ENCODE assay signal across 9 cellular contexts in the genomic region with DNA sequence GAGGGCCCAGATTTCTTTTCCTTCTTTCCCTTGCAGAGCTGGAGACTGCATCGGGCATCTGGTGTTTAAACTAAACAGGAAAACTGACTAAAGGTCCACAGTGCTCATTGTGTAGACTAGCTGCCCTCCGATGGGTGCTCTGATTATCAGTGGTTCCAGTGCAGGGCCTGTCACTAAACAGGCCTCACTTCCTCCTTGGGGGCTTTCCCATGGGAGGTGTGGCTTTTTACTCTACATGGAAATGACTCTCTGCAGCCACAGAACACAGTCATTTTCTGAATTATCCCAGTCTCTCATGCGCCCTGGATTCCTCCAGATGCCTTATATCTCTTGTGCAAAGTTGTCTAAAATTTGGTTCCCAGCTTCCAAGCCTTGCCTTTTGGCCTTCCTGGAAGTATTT.
A peak's percentile ranks its signal among the peaks of the same experiment; 100 is the strongest.
DNase-seq lines count a peak whose midpoint lies in the region; ATAC-seq and TF ChIP-seq lines count a peak whose summit lies in the region.
"Had no signal": no experiment of that assay in that cellular context is flagged by ENCODE, and none has a peak within 500 bp of the region (broad histone marks: within the 10 kb centered on the region; RNA-seq: fewer than 3 reads in every experiment).

No MANE protein-coding gene starts in this region.

- 28 to 38% methylated on average over 3 of the region's 3 CpGs for WGBS in body of pancreas, 2 donors
- 20 to 35% (median 31%) methylated on average over 3 of the region's 3 CpGs for WGBS in stomach, 5 donors

- peaks cover 35% of the 10 kb centered on the region for H3K36me3 ChIP-seq in left ventricle myocardium inferior
- H3K36me3 ChIP-seq in body of pancreas (replicated peaks in 1 of 2; ENCODE audit: insufficient read depth in 1 of 2, low read depth in 2 of 2), result no peaks in the 10 kb centered on the region
- peaks cover 4 to 43% (median 37%) of the 10 kb centered on the region in 4 donors for H3K36me3 ChIP-seq in stomach
- H3K36me3 ChIP-seq in breast epithelium, result no peaks in the 10 kb centered on the region
- no peaks in the 10 kb centered on the region for H3K36me3 ChIP-seq in effector memory CD4-positive, alpha-beta T cell (ENCODE audit: control insufficient read depth, insufficient read depth, low read length)

- DNase-seq in Right ventricle myocardium superior (no peak), left ventricle myocardium inferior (no peak), body of pancreas (peak in 1 of 4 donors; percentile 40), stomach (peak; percentile 26), breast epithelium (ENCODE audit: low spot score in 2 of 2) (no peak)
- no peak for DNase-seq in naive thymus-derived CD8-positive, alpha-beta T cell
- DNase-seq in effector memory CD4-positive, alpha-beta T cell, result no peak
- DNase-seq: CD4-positive, CD25-positive, alpha-beta regulatory T cell had no signal

- TF ChIP-seq EP300 in stomach (IDR thresholded peaks at IDR 0.05), result no peak

- TF ChIP-seq POLR2A in body of pancreas (IDR thresholded peaks at IDR 0.05) (no peak), stomach (IDR thresholded peaks at IDR 0.05) (no peak), breast epithelium (IDR thresholded peaks at IDR 0.05) (no peak)

- H3K9me3 ChIP-seq in left ventricle myocardium inferior (replicated peaks) (no peaks in the 10 kb centered on the region), body of pancreas (no peaks in the 10 kb centered on the region), stomach (no peaks in the 10 kb centered on the region), breast epithelium (no peaks in the 10 kb centered on the region)
- no peaks in the 10 kb centered on the region for H3K9me3 ChIP-seq in effector memory CD4-positive, alpha-beta T cell (ENCODE audit: control insufficient read depth, low read length)

- POLR2A ChIA-PET in naive thymus-derived CD8-positive, alpha-beta T cell (lab: Charles Lee), result interaction anchor here (0.7 kb wide), 1 partner anchor 525 kb away, joined by 3 read pairs; no protein-coding TSS in a partner anchor

- no peak overlapping the region for H3K4me3 ChIP-seq in left ventricle myocardium inferior
- H3K4me3 ChIP-seq in body of pancreas, result no peak overlapping the region
- H3K4me3 ChIP-seq in stomach, result no peak overlapping the region
- H3K4me3 ChIP-seq in breast epithelium, result no peak overlapping the region
- H3K4me3 ChIP-seq in effector memory CD4-positive, alpha-beta T cell (ENCODE audit: insufficient read depth, low read depth, low read length, poor library complexity, severe bottlenecking), result no peak overlapping the region

- H3K36me3 Mint-ChIP-seq in naive thymus-derived CD8-positive, alpha-beta T cell, result no peaks in the 10 kb centered on the region
- H3K36me3 Mint-ChIP-seq: CD4-positive, CD25-positive, alpha-beta regulatory T cell had no signal

- peaks cover 0 to 26% (median 0%) of the 10 kb centered on the region in 4 donors for H3K4me1 Mint-ChIP-seq in naive thymus-derived CD8-positive, alpha-beta T cell
- H3K4me1 Mint-ChIP-seq: CD4-positive, CD25-positive, alpha-beta regulatory T cell had no signal

- H3K9me3 Mint-ChIP-seq in naive thymus-derived CD8-positive, alpha-beta T cell, result no peaks in the 10 kb centered on the region

- no peak for TF ChIP-seq CTCF in left ventricle myocardium inferior (IDR thresholded peaks at IDR 0.05; ENCODE audit: borderline replicate concordance)
- no peak for TF ChIP-seq CTCF in body of pancreas (IDR thresholded peaks at IDR 0.05)
- no peak for TF ChIP-seq CTCF in stomach (IDR thresholded peaks at IDR 0.05)
- TF ChIP-seq CTCF in breast epithelium (IDR thresholded peaks at IDR 0.05), result no peak

- H3K27ac ChIP-seq in left ventricle myocardium inferior (replicated peaks), result no peak overlapping the region
- H3K27ac ChIP-seq in body of pancreas, result peak overlapping the region in 1 of 4 donors; percentile 36
- peak overlapping the region in 3 of 5 donors; percentile 36 to 68 (median 42) for H3K27ac ChIP-seq in stomach
- no peak overlapping the region for H3K27ac ChIP-seq in breast epithelium
- H3K27ac ChIP-seq in effector memory CD4-positive, alpha-beta T cell (ENCODE audit: insufficient read depth, low read length, poor library complexity, severe bottlenecking), result no peak overlapping the region

- H3K27me3 ChIP-seq in left ventricle myocardium inferior (ENCODE audit: low read depth) (no peaks in the 10 kb centered on the region), body of pancreas (no peaks in the 10 kb centered on the region), stomach (no peaks in the 10 kb centered on the region), breast epithelium (no peaks in the 10 kb centered on the region)
- H3K27me3 ChIP-seq in effector memory CD4-positive, alpha-beta T cell (replicated peaks; ENCODE audit: control insufficient read depth, insufficient read depth, low read length, poor library complexity, severe bottlenecking), result no peaks in the 10 kb centered on the region

- peaks cover 32% of the 10 kb centered on the region for H3K4me1 ChIP-seq in left ventricle myocardium inferior
- peaks cover 38% of the 10 kb centered on the region for H3K4me1 ChIP-seq in body of pancreas
- peaks cover 15 to 31% (median 21%) of the 10 kb centered on the region in 4 donors for H3K4me1 ChIP-seq in stomach
- no peaks in the 10 kb centered on the region for H3K4me1 ChIP-seq in breast epithelium
- H3K4me1 ChIP-seq in effector memory CD4-positive, alpha-beta T cell (ENCODE audit: control insufficient read depth, insufficient read depth, low read length, poor library complexity, severe bottlenecking), result no peaks in the 10 kb centered on the region

- no peak overlapping the region for H3K27ac Mint-ChIP-seq in naive thymus-derived CD8-positive, alpha-beta T cell
- H3K27ac Mint-ChIP-seq: CD4-positive, CD25-positive, alpha-beta regulatory T cell had no signal

- intact Hi-C loops in Right ventricle myocardium superior (cut with DNase I), result no loop called here
- intact Hi-C loops in left ventricle myocardium inferior (cut with micrococcal nuclease), result no loop called here
- intact Hi-C loops in body of pancreas (cut with DNase I), result no loop called here
- intact Hi-C loops in stomach (cut with DNase I; ENCODE audit: low total_unique reads), result no loop called here
- intact Hi-C loops in breast epithelium (cut with DNase I; ENCODE audit: low total_unique reads), result no loop called here

- ATAC-seq in Right ventricle myocardium superior (ENCODE audit: poor library complexity), result peak; percentile 57
- peak; percentile 88 for ATAC-seq in HG03025 (IDR thresholded peaks at IDR 0.05; ENCODE audit: low FRiP score, unreplicated experiment)
- ATAC-seq in body of pancreas, result peak; percentile 22
- no peak for ATAC-seq in naive thymus-derived CD8-positive, alpha-beta T cell

- no peak overlapping the region for H3K4me3 Mint-ChIP-seq in naive thymus-derived CD8-positive, alpha-beta T cell
- H3K4me3 Mint-ChIP-seq: CD4-positive, CD25-positive, alpha-beta regulatory T cell had no signal

- H3K27me3 Mint-ChIP-seq in naive thymus-derived CD8-positive, alpha-beta T cell, result peaks cover 0 to 3% (median 0%) of the 10 kb centered on the region in 5 donors
- H3K27me3 Mint-ChIP-seq: CD4-positive, CD25-positive, alpha-beta regulatory T cell had no signal

Comparison
In these comparisons a context has a peak if more than half of its experiments do, and no peak if none do; other contexts are left out.
1. ATAC-seq: peak in Right ventricle myocardium superior (single experiment), HG03025 (single experiment) and body of pancreas (single experiment); none in naive thymus-derived CD8-positive, alpha-beta T cell (0 of 2).
2. H3K27ac ChIP-seq: peak in stomach (3 of 5); none in left ventricle myocardium inferior (single experiment), breast epithelium (0 of 2) and effector memory CD4-positive, alpha-beta T cell (single experiment).